ENCODE assay signal across 16 cellular contexts in the genomic region with DNA sequence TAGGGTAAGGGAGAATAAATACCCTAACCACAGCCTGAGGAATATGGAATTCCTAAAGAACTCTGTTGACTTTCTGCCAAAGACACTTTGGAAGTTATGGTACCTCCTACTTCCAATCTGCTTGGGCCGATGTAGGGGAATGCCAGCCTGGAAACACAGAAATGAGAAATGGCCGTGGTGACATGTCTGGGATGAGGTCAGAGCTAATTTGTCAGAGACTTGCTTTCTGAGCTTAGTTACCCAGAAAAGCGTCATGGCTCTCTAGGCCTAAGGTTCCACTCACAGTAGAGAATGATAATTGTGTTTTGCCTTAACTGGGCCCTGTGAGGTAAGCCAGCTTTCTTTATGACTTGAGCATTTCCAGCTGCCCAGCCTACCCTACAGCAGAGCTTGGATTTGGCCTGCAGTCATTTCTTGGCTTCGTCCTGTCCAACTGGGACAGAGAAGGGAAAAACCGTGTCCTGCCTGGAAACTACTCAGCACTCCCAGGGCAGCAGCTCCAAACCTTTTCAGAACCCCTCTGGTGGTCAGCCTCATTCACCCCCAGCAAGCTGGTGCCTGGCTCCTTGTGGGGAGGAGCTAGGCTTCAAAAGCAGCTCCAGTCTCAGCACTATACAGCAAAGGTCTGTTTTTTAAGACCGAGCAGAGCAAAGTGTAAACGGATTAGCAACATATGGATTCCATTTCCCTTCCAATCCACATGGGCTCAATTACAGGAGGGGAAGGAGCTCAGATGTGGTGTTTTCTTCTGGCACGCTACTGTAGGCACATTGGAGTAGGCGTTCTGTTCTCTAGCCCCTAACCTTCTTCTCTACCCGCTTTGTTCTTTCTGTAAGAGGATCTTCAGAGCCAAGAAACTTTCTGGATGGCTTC.
DNase-seq lines count a peak whose midpoint lies in the region; ATAC-seq and TF ChIP-seq lines count a peak whose summit lies in the region.
"Had no signal": no experiment of that assay in that cellular context is flagged by ENCODE, and none has a peak within 500 bp of the region (broad histone marks: within the 10 kb centered on the region; RNA-seq: fewer than 3 reads in every experiment).

No MANE protein-coding gene starts in this region.

- H3K27me3 ChIP-seq in smooth muscle cell (ENCODE audit: low read depth) (no peaks in the 10 kb centered on the region), thyroid gland (no peaks in the 10 kb centered on the region)

- H3K4me3 ChIP-seq in smooth muscle cell = no peak overlapping the region
- no peak overlapping the region for H3K4me3 ChIP-seq in thyroid gland (replicated peaks in 1 of 3)
- H3K4me3 ChIP-seq: BLaER1, coronary artery had no signal

- TF ChIP-seq CTCF in smooth muscle cell (IDR thresholded peaks at IDR 0.05; ENCODE audit: borderline replicate concordance, insufficient read depth, poor library complexity, severe bottlenecking) (no peak), thyroid gland (IDR thresholded peaks at IDR 0.05) (no peak)

- H3F3A ChIP-seq in smooth muscle cell (ENCODE audit: low read depth) = no peaks in the 10 kb centered on the region

- TF ChIP-seq POLR2A in thyroid gland (IDR thresholded peaks at IDR 0.05) = no peak

- H2AFZ ChIP-seq in smooth muscle cell (ENCODE audit: low read depth) = no peak overlapping the region

- DNase-seq in GM03348 (ENCODE audit: low spot score) (peak; percentile 18), amniotic epithelial cell (ENCODE audit: low read depth) (peak; percentile 48), left cardiac atrium (no peak), smooth muscle cell (lab: John Stamatoyannopoulos, UW; ENCODE audit: unreplicated experiment) (no peak), NCI-H524 treated with DMSO at 0.1 percent for 48 hours (lab: John Stamatoyannopoulos, UW) (no peak), NCI-H2196 (lab: John Stamatoyannopoulos, UW; ENCODE audit: unreplicated experiment) (no peak), thyroid gland (no peak), cerebellar cortex (ENCODE audit: low spot score) (no peak)
- DNase-seq: erythroblast; midbrain; stimulated activated CD4-positive, alpha-beta T cell treated with anti-CD3 and anti-CD28 coated beads, Interleukin-15, amount 100 ng/mL, for 24 hours; trophoblast cell had no signal

- no peaks in the 10 kb centered on the region for H4K20me1 ChIP-seq in smooth muscle cell (ENCODE audit: low read depth)
- H4K20me1 ChIP-seq: BLaER1 had no signal

- peak overlapping the region; percentile 64 for H3K27ac ChIP-seq in smooth muscle cell (ENCODE audit: low read depth)
- no peak overlapping the region for H3K27ac ChIP-seq in thyroid gland
- H3K27ac ChIP-seq: BLaER1 had no signal

- ATAC-seq in left cardiac atrium = peak; percentile 69 to 75
- ATAC-seq: HepG2, WTC11 had no signal

- 52% methylated on average over 10 of the region's 10 CpGs for whole genome bisulfite sequencing in smooth muscle cell (ENCODE audit: low lambda C conversion rate)
- WGBS in thyroid gland, 2 donors = 85 to 91% methylated on average over 7 to 10 of the region's 10 CpGs

- H3K79me2 ChIP-seq in smooth muscle cell (ENCODE audit: low read depth) = no peaks in the 10 kb centered on the region

- peak overlapping the region; percentile 39 for H3K9ac ChIP-seq in smooth muscle cell (ENCODE audit: low read depth)
- H3K9ac ChIP-seq: BLaER1 had no signal

- H3K4me1 ChIP-seq in smooth muscle cell (ENCODE audit: low read depth) (no peaks in the 10 kb centered on the region), thyroid gland (peaks cover 0 to 5% of the 10 kb centered on the region in 2 donors)
- H3K4me1 ChIP-seq: BLaER1 had no signal

- intact Hi-C loops in left cardiac atrium (cut with DNase I) (no loop called here), thyroid gland (cut with DNase I) (no loop called here)

- H3K9me3 ChIP-seq in smooth muscle cell (replicated peaks; ENCODE audit: low read depth) (no peaks in the 10 kb centered on the region), thyroid gland (no peaks in the 10 kb centered on the region)
- H3K9me3 ChIP-seq: BLaER1 had no signal

- H3K36me3 ChIP-seq in smooth muscle cell (ENCODE audit: low read depth) (no peaks in the 10 kb centered on the region), thyroid gland (no peaks in the 10 kb centered on the region)

- H3K4me2 ChIP-seq in smooth muscle cell = no peak overlapping the region
- H3K4me2 ChIP-seq: BLaER1 had no signal

Comparison
In these comparisons a context has a peak if more than half of its experiments do, and no peak if none do; other contexts are left out.
1. DNase-seq: peak in GM03348 (single experiment) and amniotic epithelial cell (single experiment); none in left cardiac atrium (single experiment), smooth muscle cell (single experiment), NCI-H524 treated with DMSO at 0.1 percent for 48 hours (single experiment), NCI-H2196 (single experiment), thyroid gland (0 of 2) and cerebellar cortex (single experiment).